Comparison of ENCODE assay signal across 21 cellular contexts in the genomic region with DNA sequence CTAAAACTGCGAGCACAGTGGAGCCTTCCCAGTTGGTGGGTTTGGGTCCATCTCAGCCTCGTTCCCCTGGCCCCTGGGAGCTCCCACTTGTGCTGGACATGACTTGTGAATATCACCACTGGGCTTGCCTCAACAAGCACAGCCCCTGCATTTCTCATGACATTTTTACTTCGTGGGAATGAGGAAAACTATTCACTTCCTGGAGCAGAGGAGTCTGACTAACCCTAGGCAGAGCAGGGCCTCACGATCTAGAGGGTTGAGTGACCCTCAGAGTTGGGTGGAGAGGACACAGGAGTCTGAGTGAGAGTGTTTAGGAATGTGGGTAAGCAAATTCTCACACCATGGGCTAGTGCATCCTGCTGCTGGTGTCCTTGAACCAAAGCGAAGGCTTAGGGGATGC.
DNase-seq lines count a peak whose midpoint lies in the region; ATAC-seq and TF ChIP-seq lines count a peak whose summit lies in the region.
"Had no signal": no experiment of that assay in that cellular context is flagged by ENCODE, and none has a peak within 500 bp of the region (broad histone marks: within the 10 kb centered on the region; RNA-seq: fewer than 3 reads in every experiment).

No MANE protein-coding gene starts in this region.

- H3K36me3 Mint-ChIP-seq in T-helper 17 cell (ENCODE audit: low read depth) = peaks cover 3% of the 10 kb centered on the region
- H3K36me3 Mint-ChIP-seq: CD4-positive, CD25-positive, alpha-beta regulatory T cell had no signal

- no peak overlapping the region for H3K4me3 Mint-ChIP-seq in T-helper 17 cell
- H3K4me3 Mint-ChIP-seq: CD4-positive, CD25-positive, alpha-beta regulatory T cell; GM23338 had no signal

- H3K4me2 ChIP-seq in trophoblast cell (ENCODE audit: low read length) = no peak overlapping the region
- H3K4me2 ChIP-seq: GM23338 had no signal

- no peak overlapping the region for H3K9ac ChIP-seq in trophoblast cell (ENCODE audit: low read length)

- H2AK5ac ChIP-seq in trophoblast cell (ENCODE audit: low read length) = no peak overlapping the region

- H2AFZ ChIP-seq in trophoblast cell (ENCODE audit: insufficient read depth, low read length, poor library complexity) = peak overlapping the region; percentile 30
- H2AFZ ChIP-seq: GM23338 had no signal

- H4K12ac ChIP-seq in trophoblast cell (ENCODE audit: low read depth, low read length) = no peak overlapping the region

- H3K23ac ChIP-seq in trophoblast cell (ENCODE audit: low read length) = no peak overlapping the region

- no peak overlapping the region for H3K4ac ChIP-seq in trophoblast cell (ENCODE audit: low read depth, low read length)

- H3K27ac Mint-ChIP-seq in T-helper 17 cell = no peak overlapping the region
- H3K27ac Mint-ChIP-seq: CD4-positive, CD25-positive, alpha-beta regulatory T cell; GM23338 had no signal

- peak; percentile 73 for DNase-seq in EH (ENCODE audit: low read depth)
- DNase-seq in RWPE2 (ENCODE audit: low spot score) = no peak
- DNase-seq in foreskin keratinocyte = peak; percentile 58 to 80
- DNase-seq in trophoblast cell = no peak
- DNase-seq in lower leg skin (ENCODE audit: low spot score in 2 of 2) = no peak
- DNase-seq in GF-D8 (lab: John Stamatoyannopoulos, UW) = no peak
- DNase-seq in T-helper 17 cell = no peak
- DNase-seq in hypothalamus (lab: John Stamatoyannopoulos, UW) = no peak
- DNase-seq: Calu3; CD4-positive, CD25-positive, alpha-beta regulatory T cell; DMS79; KBM-7; MG63; NCI-H1105; NCI-H1930; NCI-H2171; NCI-H446 treated with DMSO at 0.1 percent for 48 hours; NCI-H774; SHP77 treated with DMSO at 0.1 percent for 48 hours had no signal

- peak overlapping the region; percentile 58 for H4K8ac ChIP-seq in trophoblast cell (ENCODE audit: low read depth, low read length)

- H3K36me3 ChIP-seq in RWPE2 (ENCODE audit: low read depth) = no peaks in the 10 kb centered on the region
- no peaks in the 10 kb centered on the region for H3K36me3 ChIP-seq in trophoblast cell (ENCODE audit: control insufficient read depth in 1 of 2, insufficient read depth in 2 of 2, low read length in 2 of 2)
- H3K36me3 ChIP-seq: MG63 had no signal

- peaks cover 53% of the 10 kb centered on the region for H3K27me3 Mint-ChIP-seq in T-helper 17 cell
- H3K27me3 Mint-ChIP-seq: CD4-positive, CD25-positive, alpha-beta regulatory T cell had no signal

- H2BK5ac ChIP-seq in trophoblast cell (ENCODE audit: low read depth, low read length, poor library complexity) = no peak overlapping the region

- no peak overlapping the region for H2BK120ac ChIP-seq in trophoblast cell (ENCODE audit: insufficient read depth, low read length, poor library complexity)

- TF ChIP-seq CTCF in RWPE2 (IDR thresholded peaks at IDR 0.05; ENCODE audit: poor library complexity, severe bottlenecking) (no peak), foreskin keratinocyte (conservative IDR thresholded peaks at IDR 0.05) (no peak), lower leg skin (IDR thresholded peaks at IDR 0.05) (no peak)

- no peaks in the 10 kb centered on the region for H3K79me1 ChIP-seq in trophoblast cell (ENCODE audit: low read length)

- H3K27me3 ChIP-seq in RWPE2 (ENCODE audit: insufficient read depth, poor library complexity, severe bottlenecking) (no peaks in the 10 kb centered on the region), foreskin keratinocyte (peaks cover 4% of the 10 kb centered on the region), trophoblast cell (ENCODE audit: insufficient read depth, low read length) (no peaks in the 10 kb centered on the region)
- H3K27me3 ChIP-seq: MG63 had no signal

- H3K4me3 ChIP-seq in RWPE2 (ENCODE audit: severe bottlenecking) = no peak overlapping the region
- no peak overlapping the region for H3K4me3 ChIP-seq in trophoblast cell (ENCODE audit: low read depth, low read length)
- no peak overlapping the region for H3K4me3 ChIP-seq in lower leg skin (ENCODE audit: low read depth, poor library complexity, severe bottlenecking)
- H3K4me3 ChIP-seq: GM23338, MG63 had no signal

- WGBS in trophoblast cell (ENCODE audit: extremely low coverage, insufficient coverage, insufficient read length) = no CpG with 5 or more reads among the region's 5 CpGs
- WGBS in lower leg skin, 2 donors = 67 to 74% methylated on average over 5 of the region's 5 CpGs

- intact Hi-C loops in lower leg skin (cut with DNase I; ENCODE audit: low total_unique reads) = no loop called here

- H2BK12ac ChIP-seq in trophoblast cell (ENCODE audit: low read length) = no peak overlapping the region

- ATAC-seq in RWPE2 (ENCODE audit: low read depth) (peak; percentile 80), foreskin keratinocyte (peak; percentile 84), T-helper 17 cell (no peak)
- ATAC-seq: GM23338, Panc1 had no signal

- H3K9me3 ChIP-seq in RWPE2 (ENCODE audit: severe bottlenecking) (no peaks in the 10 kb centered on the region), trophoblast cell (ENCODE audit: insufficient read depth, low read depth, low read length) (no peaks in the 10 kb centered on the region), T-helper 17 cell (ENCODE audit: control insufficient read depth, low read length, poor library complexity, severe bottlenecking) (no peaks in the 10 kb centered on the region)
- H3K9me3 ChIP-seq: MG63 had no signal

- no peak overlapping the region for H3K27ac ChIP-seq in RWPE2 (ENCODE audit: poor library complexity, severe bottlenecking)
- no peak overlapping the region for H3K27ac ChIP-seq in foreskin keratinocyte
- no peak overlapping the region for H3K27ac ChIP-seq in trophoblast cell (ENCODE audit: low read depth, low read length)

- no peaks in the 10 kb centered on the region for H3K79me2 ChIP-seq in trophoblast cell (ENCODE audit: control insufficient read depth, insufficient read depth, low read length, poor library complexity)

- H3K18ac ChIP-seq in trophoblast cell (ENCODE audit: low read length) = no peak overlapping the region

- no peak overlapping the region for H3K14ac ChIP-seq in trophoblast cell (ENCODE audit: low read length)

- H4K91ac ChIP-seq in trophoblast cell (ENCODE audit: low read depth, low read length) = peak overlapping the region; percentile 10

- peaks cover 2% of the 10 kb centered on the region for H3K4me1 Mint-ChIP-seq in T-helper 17 cell
- H3K4me1 Mint-ChIP-seq: CD4-positive, CD25-positive, alpha-beta regulatory T cell had no signal

- TF ChIP-seq POLR2A in lower leg skin (IDR thresholded peaks at IDR 0.05) = no peak

- peaks cover 11% of the 10 kb centered on the region for H3K4me1 ChIP-seq in RWPE2 (ENCODE audit: insufficient read depth, poor library complexity, severe bottlenecking)
- H3K4me1 ChIP-seq in foreskin keratinocyte = peaks cover 11% of the 10 kb centered on the region
- peaks cover 0 to 4% of the 10 kb centered on the region in 2 experiments for H3K4me1 ChIP-seq in trophoblast cell (ENCODE audit: control insufficient read depth in 1 of 2, insufficient read depth in 2 of 2, low read length in 2 of 2)

Comparison
In these comparisons a context has a peak if more than half of its experiments do, and no peak if none do; other contexts are left out.
1. DNase-seq: peak in EH (single experiment) and foreskin keratinocyte (2 of 2); none in RWPE2 (single experiment), trophoblast cell (0 of 2), lower leg skin (0 of 2), GF-D8 (single experiment), T-helper 17 cell (0 of 3) and hypothalamus (0 of 51).